Comparison of ENCODE assay signal across 20 cellular contexts in genomic region chr1:30472526-30472925, GRCh38.
A peak's percentile ranks its signal among the peaks of the same experiment; 100 is the strongest.
DNase-seq lines count a peak whose midpoint lies in the region; ATAC-seq and TF ChIP-seq lines count a peak whose summit lies in the region.
"Had no signal": no experiment of that assay in that cellular context is flagged by ENCODE, and none has a peak within 500 bp of the region (broad histone marks: within the 10 kb centered on the region; RNA-seq: fewer than 3 reads in every experiment).

No MANE protein-coding gene starts in this region.

- H3K27me3 ChIP-seq in psoas muscle (ENCODE audit: insufficient read depth in 3 of 3, low read length in 2 of 3) = no peaks in the 10 kb centered on the region
- peaks cover 0 to 12% of the 10 kb centered on the region in 2 donors for H3K27me3 ChIP-seq in tibial artery
- H3K27me3 ChIP-seq: BE2C had no signal

- H3K27ac Mint-ChIP-seq in activated T-cell treated with anti-CD3 and anti-CD28 coated beads, Interleukin-2, amount 50 U/mL, for 24 hours = no peak overlapping the region
- no peak overlapping the region for H3K27ac Mint-ChIP-seq in natural killer cell
- H3K27ac Mint-ChIP-seq in natural killer cell treated with Interleukin-12 subunit alpha and Interleukin-12 subunit beta and Interleukin-15 and Interleukin-18, amount 100 ng/mL, for 72 hours = no peak overlapping the region
- H3K27ac Mint-ChIP-seq: IgD-negative memory B cell had no signal

- no peaks in the 10 kb centered on the region for H3K9me3 Mint-ChIP-seq in activated T-cell treated with anti-CD3 and anti-CD28 coated beads, Interleukin-2, amount 50 U/mL, for 24 hours
- H3K9me3 Mint-ChIP-seq in natural killer cell = no peaks in the 10 kb centered on the region
- no peaks in the 10 kb centered on the region for H3K9me3 Mint-ChIP-seq in natural killer cell treated with Interleukin-12 subunit alpha and Interleukin-12 subunit beta and Interleukin-15 and Interleukin-18, amount 100 ng/mL, for 72 hours
- H3K9me3 Mint-ChIP-seq: IgD-negative memory B cell had no signal

- H3K27me3 Mint-ChIP-seq in activated T-cell treated with anti-CD3 and anti-CD28 coated beads, Interleukin-2, amount 50 U/mL, for 24 hours = no peaks in the 10 kb centered on the region
- H3K27me3 Mint-ChIP-seq in natural killer cell (ENCODE audit: low read depth in 2 of 2) = no peaks in the 10 kb centered on the region
- peaks cover 3 to 14% of the 10 kb centered on the region in 2 donors for H3K27me3 Mint-ChIP-seq in natural killer cell treated with Interleukin-12 subunit alpha and Interleukin-12 subunit beta and Interleukin-15 and Interleukin-18, amount 100 ng/mL, for 72 hours

- H3K27ac ChIP-seq in psoas muscle = no peak overlapping the region
- no peak overlapping the region for H3K27ac ChIP-seq in tibial artery

- intact Hi-C loops in natural killer cell (cut with micrococcal nuclease) (no loop called here), psoas muscle (cut with DNase I) (no loop called here), tibial artery (cut with DNase I; ENCODE audit: low total_unique reads) (no loop called here)

- no peaks in the 10 kb centered on the region for H3K4me1 Mint-ChIP-seq in activated T-cell treated with anti-CD3 and anti-CD28 coated beads, Interleukin-2, amount 50 U/mL, for 24 hours (ENCODE audit: low read depth)
- H3K4me1 Mint-ChIP-seq in natural killer cell = no peaks in the 10 kb centered on the region
- H3K4me1 Mint-ChIP-seq in natural killer cell treated with Interleukin-12 subunit alpha and Interleukin-12 subunit beta and Interleukin-15 and Interleukin-18, amount 100 ng/mL, for 72 hours (ENCODE audit: low read depth in 2 of 2) = no peaks in the 10 kb centered on the region

- H3K36me3 ChIP-seq in psoas muscle (ENCODE audit: insufficient read depth in 1 of 2, low read depth in 1 of 2) (no peaks in the 10 kb centered on the region), tibial artery (no peaks in the 10 kb centered on the region)
- H3K36me3 ChIP-seq: BE2C had no signal

- DNase-seq in activated T-cell treated with anti-CD3 and anti-CD28 coated beads, Interleukin-2, amount 50 U/mL, for 24 hours = peak; percentile 8
- no peak for DNase-seq in activated T-cell treated with anti-CD3 and anti-CD28 coated beads, Interleukin-2, amount 50 U/mL, for 48 hours
- DNase-seq in natural killer cell (peak; percentile 7), psoas muscle (peak in 1 of 2 donors; percentile 43), tibial artery (peak; percentile 10 to 19), putamen (ENCODE audit: low spot score) (no peak)
- no peak for DNase-seq in natural killer cell treated with Interleukin-12 subunit alpha and Interleukin-12 subunit beta and Interleukin-15 and Interleukin-18, amount 100 ng/mL, for 72 hours (ENCODE audit: low spot score)
- DNase-seq: BE2C, EL, GF-D8, NCI-H1105, NCI-H146, NCI-H2029, NCI-H2227 treated with DMSO at 0.1 percent for 48 hours, NCI-H524 treated with DMSO at 0.1 percent for 48 hours, NCI-H82, OCI-M1, SHP77 treated with DMSO at 0.1 percent for 48 hours had no signal

- no peaks in the 10 kb centered on the region for H3K4me1 ChIP-seq in psoas muscle
- no peaks in the 10 kb centered on the region for H3K4me1 ChIP-seq in tibial artery
- H3K4me1 ChIP-seq: BE2C had no signal

- ATAC-seq in natural killer cell = no peak
- ATAC-seq in natural killer cell treated with Interleukin-12 subunit alpha and Interleukin-12 subunit beta and Interleukin-15 and Interleukin-18, amount 100 ng/mL, for 72 hours = no peak
- ATAC-seq in psoas muscle = peak; percentile 41 to 88 (median 72)
- ATAC-seq in HG02642 (IDR thresholded peaks at IDR 0.05; ENCODE audit: poor library complexity, unreplicated experiment) = no peak

- no peak for TF ChIP-seq CTCF in natural killer cell (IDR thresholded peaks at IDR 0.05)
- no peak for TF ChIP-seq CTCF in psoas muscle (IDR thresholded peaks at IDR 0.05)
- no peak for TF ChIP-seq CTCF in tibial artery (IDR thresholded peaks at IDR 0.05)

- H3K4me3 Mint-ChIP-seq in activated T-cell treated with anti-CD3 and anti-CD28 coated beads, Interleukin-2, amount 50 U/mL, for 24 hours = no peak overlapping the region
- H3K4me3 Mint-ChIP-seq in natural killer cell = no peak overlapping the region
- H3K4me3 Mint-ChIP-seq in natural killer cell treated with Interleukin-12 subunit alpha and Interleukin-12 subunit beta and Interleukin-15 and Interleukin-18, amount 100 ng/mL, for 72 hours = no peak overlapping the region
- H3K4me3 Mint-ChIP-seq: IgD-negative memory B cell had no signal

- 20 to 32% (median 28%) methylated on average over 7 of the region's 7 CpGs for WGBS in psoas muscle, 3 donors

- H3K4me3 ChIP-seq in psoas muscle (no peak overlapping the region), tibial artery (no peak overlapping the region)

- no peaks in the 10 kb centered on the region for H3K9me3 ChIP-seq in psoas muscle
- no peaks in the 10 kb centered on the region for H3K9me3 ChIP-seq in tibial artery
- H3K9me3 ChIP-seq: BE2C had no signal

- no peaks in the 10 kb centered on the region for H3K36me3 Mint-ChIP-seq in activated T-cell treated with anti-CD3 and anti-CD28 coated beads, Interleukin-2, amount 50 U/mL, for 24 hours (ENCODE audit: low read depth)
- no peaks in the 10 kb centered on the region for H3K36me3 Mint-ChIP-seq in natural killer cell
- H3K36me3 Mint-ChIP-seq in natural killer cell treated with Interleukin-12 subunit alpha and Interleukin-12 subunit beta and Interleukin-15 and Interleukin-18, amount 100 ng/mL, for 72 hours = no peaks in the 10 kb centered on the region
- H3K36me3 Mint-ChIP-seq: IgD-negative memory B cell had no signal

Comparison
In these comparisons a context has a peak if more than half of its experiments do, and no peak if none do; other contexts are left out.
1. DNase-seq: peak in activated T-cell treated with anti-CD3 and anti-CD28 coated beads, Interleukin-2, amount 50 U/mL, for 24 hours (single experiment), natural killer cell (single experiment) and tibial artery (2 of 2); none in activated T-cell treated with anti-CD3 and anti-CD28 coated beads, Interleukin-2, amount 50 U/mL, for 48 hours (0 of 2), natural killer cell treated with Interleukin-12 subunit alpha and Interleukin-12 subunit beta and Interleukin-15 and Interleukin-18, amount 100 ng/mL, for 72 hours (single experiment) and putamen (single experiment).
2. ATAC-seq: peak in psoas muscle (4 of 4); none in natural killer cell (0 of 3), natural killer cell treated with Interleukin-12 subunit alpha and Interleukin-12 subunit beta and Interleukin-15 and Interleukin-18, amount 100 ng/mL, for 72 hours (0 of 2) and HG02642 (single experiment).